In genomic region chr2:191631754-191632153, GRCh38 we compare ENCODE assay signal across 10 cellular contexts. TPM values are rescaled to one million over a fixed set of nuclear protein-coding genes. Genes with fewer than 3 reads are reported as not detected.
DNase-seq lines count a peak whose midpoint lies in the region; ATAC-seq and TF ChIP-seq lines count a peak whose summit lies in the region.
"Had no signal": no experiment of that assay in that cellular context is flagged by ENCODE, and none has a peak within 500 bp of the region (broad histone marks: within the 10 kb centered on the region; RNA-seq: fewer than 3 reads in every experiment).

No MANE protein-coding gene starts in this region.

- H3K27ac ChIP-seq in CD4-positive, alpha-beta T cell (ENCODE audit: low read depth, low read length), result no peak overlapping the region

- no peaks in the 10 kb centered on the region for H3K27me3 ChIP-seq in CD4-positive, alpha-beta T cell (ENCODE audit: control insufficient read depth, insufficient read depth, low read length)

- intact Hi-C loops in CD4-positive, alpha-beta T cell (cut with DNase I, micrococcal nuclease), result loop anchor here in 1 of 2 experiments (5.0 kb wide), 1 partner anchor 36 kb away; no protein-coding TSS in a partner anchor

- no peaks in the 10 kb centered on the region for H3K36me3 Mint-ChIP-seq in CD4-positive, alpha-beta T cell (ENCODE audit: low read depth)

- no peak overlapping the region for H3K4me3 Mint-ChIP-seq in CD4-positive, alpha-beta T cell

- peaks cover 55% of the 10 kb centered on the region for H3K4me1 Mint-ChIP-seq in CD4-positive, alpha-beta T cell (ENCODE audit: low read depth)

- CTCF ChIA-PET in CD4-positive, alpha-beta T cell (lab: Charles Lee), result no interaction called here

- H3K9me3 ChIP-seq in CD4-positive, alpha-beta T cell (ENCODE audit: control insufficient read depth, low read length), result no peaks in the 10 kb centered on the region

- POLR2A ChIA-PET in CD4-positive, alpha-beta T cell (lab: Charles Lee), result interaction anchor here (0.7 to 15.6 kb wide), 3 partner anchors 12 to 46 kb away, joined by 3 to 276 read pairs (median 4); partner anchors contain the start of gene NABP1

- ATAC-seq in GM18498 (IDR thresholded peaks at IDR 0.05; ENCODE audit: unreplicated experiment), result no peak
- ATAC-seq in CD4-positive, alpha-beta T cell (ENCODE audit: poor library complexity), result no peak
- ATAC-seq: right cardiac atrium had no signal

- DNase-seq in NCI-H2029 (lab: John Stamatoyannopoulos, UW) (peak; percentile 3), NCI-H2029 treated with DMSO at 0.1 percent for 48 hours (lab: John Stamatoyannopoulos, UW) (no peak), NCI-H345 (lab: John Stamatoyannopoulos, UW) (peak; percentile 63), fibroblast of gingiva (ENCODE audit: low read depth) (peak; percentile 60), skeletal muscle cell (ENCODE audit: low read depth) (peak; percentile 78), NCI-H446 treated with DMSO at 0.1 percent for 48 hours (lab: John Stamatoyannopoulos, UW) (no peak)
- no peak for DNase-seq in CD4-positive, alpha-beta T cell
- DNase-seq: activated CD4-positive, alpha-beta T cell treated with anti-CD3 and anti-CD28 coated beads, Interleukin-2, amount 50 U/mL, for 48 hours had no signal

- no peak overlapping the region for H3K4me3 ChIP-seq in skeletal muscle cell (ENCODE audit: low read depth, low read length)

- H3K27me3 Mint-ChIP-seq in CD4-positive, alpha-beta T cell, result no peaks in the 10 kb centered on the region

- TF ChIP-seq CTCF in CD4-positive, alpha-beta T cell (IDR thresholded peaks at IDR 0.05), result no peak

- no peaks in the 10 kb centered on the region for H3K9me3 Mint-ChIP-seq in CD4-positive, alpha-beta T cell

- H3K27ac Mint-ChIP-seq in CD4-positive, alpha-beta T cell, result no peak overlapping the region

RNA-seq across cellular contexts. Expression of gene NABP1, which starts 46.2 kb away (rescaled TPM):
- 10 to 100 TPM; 32.0 to 32.9 TPM for total RNA-seq in CD4-positive, alpha-beta T cell

Comparison
In these comparisons a context has a peak if more than half of its experiments do, and no peak if none do; other contexts are left out.
1. DNase-seq: peak in NCI-H2029 (single experiment), NCI-H345 (single experiment), fibroblast of gingiva (single experiment) and skeletal muscle cell (single experiment); none in NCI-H2029 treated with DMSO at 0.1 percent for 48 hours (single experiment), CD4-positive, alpha-beta T cell (0 of 10) and NCI-H446 treated with DMSO at 0.1 percent for 48 hours (single experiment).